ENCODE assay signal across 21 cellular contexts in genomic region chr7:99730992-99731391, GRCh38. TPM values are rescaled to one million over a fixed set of nuclear protein-coding genes. Genes with fewer than 3 reads are reported as not detected.
DNase-seq lines count a peak whose midpoint lies in the region; ATAC-seq and TF ChIP-seq lines count a peak whose summit lies in the region.
"Had no signal": no experiment of that assay in that cellular context is flagged by ENCODE, and none has a peak within 500 bp of the region (broad histone marks: within the 10 kb centered on the region; RNA-seq: fewer than 3 reads in every experiment).

No MANE protein-coding gene starts in this region.

- no TSS peak for BruUV-seq in PC-3 (replicated peaks; lab: Mats Ljungman, UMichigan)
- no TSS peak for BruUV-seq in mammary epithelial cell (replicated peaks; lab: Mats Ljungman, UMichigan)

- intact Hi-C loops in PC-3 (cut with micrococcal nuclease): no loop called here
- intact Hi-C loops in mammary epithelial cell (cut with micrococcal nuclease): no loop called here
- intact Hi-C loops in mucosa of descending colon (cut with DNase I, micrococcal nuclease): no loop called here

- DNase-seq in PC-3: peak; percentile 15
- no peak for DNase-seq in mammary epithelial cell
- no peak for DNase-seq in mucosa of descending colon
- no peak for DNase-seq in GM19240 (ENCODE audit: insufficient read length, low spot score)
- no peak for DNase-seq in KG1 (lab: John Stamatoyannopoulos, UW)
- DNase-seq: C1 segment of cervical spinal cord; Calu3; CD4-positive, alpha-beta memory T cell; COR-L47; DMS53; DMS79 treated with DMSO at 0.1 percent for 48 hours; GF-D8; GOT3; HFFc6 had no signal

- CTCF ChIA-PET in PC-3 (lab: Charles Lee) (no interaction called here), mammary epithelial cell (lab: Charles Lee; ENCODE audit: low non-redundant PET) (no interaction called here)

- no peaks in the 10 kb centered on the region for H3K9me2 ChIP-seq in PC-3 (replicated peaks; ENCODE audit: low read length)

- H3K36me3 ChIP-seq in PC-3 (ENCODE audit: low read depth, low read length): no peaks in the 10 kb centered on the region
- no peaks in the 10 kb centered on the region for H3K36me3 ChIP-seq in mammary epithelial cell (ENCODE audit: insufficient read depth, low read length)
- no peaks in the 10 kb centered on the region for H3K36me3 ChIP-seq in mucosa of descending colon (ENCODE audit: low read depth)
- H3K36me3 ChIP-seq: HAP-1 had no signal

- dilution Hi-C loops in mammary epithelial cell (cut with HindIII; ENCODE audit: low sequenced_read_pairs): no loop called here

- no peaks in the 10 kb centered on the region for H4K20me1 ChIP-seq in PC-3 (ENCODE audit: low read length)
- no peaks in the 10 kb centered on the region for H4K20me1 ChIP-seq in mammary epithelial cell (ENCODE audit: insufficient read depth, low read length)

- ATAC-seq in PC-3 (no peak), mucosa of descending colon (peak; percentile 59), HG02970 (IDR thresholded peaks at IDR 0.05; ENCODE audit: low FRiP score, unreplicated experiment) (no peak)

- POLR2A ChIA-PET in PC-3 (lab: Charles Lee; ENCODE audit: unreplicated experiment): no interaction called here

- TF ChIP-seq CTCF in PC-3 (conservative IDR thresholded peaks at IDR 0.05; ENCODE audit: low read depth, low read length) (no peak), mammary epithelial cell (conservative IDR thresholded peaks at IDR 0.05 in 1 of 2, IDR thresholded peaks at IDR 0.05 in 1 of 2; ENCODE audit: extremely low read depth in 1 of 2, insufficient read depth in 1 of 2, low read depth in 1 of 2, low read length in 2 of 2) (no peak), mucosa of descending colon (IDR thresholded peaks at IDR 0.05) (no peak)

- no peaks in the 10 kb centered on the region for H3K27me3 ChIP-seq in PC-3 (ENCODE audit: low read length)
- H3K27me3 ChIP-seq in mammary epithelial cell (ENCODE audit: insufficient read depth, low read length): no peaks in the 10 kb centered on the region

- 80% methylated on average over 3 of the region's 3 CpGs for WGBS in mammary epithelial cell (ENCODE audit: low coverage, missing lambda C conversion rate)

- H3K79me2 ChIP-seq in PC-3 (ENCODE audit: low read length): no peaks in the 10 kb centered on the region
- no peaks in the 10 kb centered on the region for H3K79me2 ChIP-seq in mammary epithelial cell (ENCODE audit: insufficient read depth, low read length)

- H2AFZ ChIP-seq in PC-3 (ENCODE audit: low read length) (no peak overlapping the region), mammary epithelial cell (ENCODE audit: low read depth, low read length) (no peak overlapping the region)

- H3K4me3 ChIP-seq in PC-3 (ENCODE audit: low read length) (no peak overlapping the region), mammary epithelial cell (replicated peaks in 1 of 3; ENCODE audit: insufficient read depth in 1 of 3, low read depth in 2 of 3, low read length in 3 of 3) (no peak overlapping the region), mucosa of descending colon (no peak overlapping the region)
- H3K4me3 ChIP-seq: HAP-1 had no signal

- H3F3A ChIP-seq in PC-3 (ENCODE audit: low read length, unreplicated experiment): no peaks in the 10 kb centered on the region

- H3K4me2 ChIP-seq in PC-3 (ENCODE audit: low read length): peak overlapping the region; percentile 31; the same call in 1 of the 2 replicates
- H3K4me2 ChIP-seq in mammary epithelial cell (ENCODE audit: insufficient read depth, low read depth, low read length): peak overlapping the region; percentile 24

- H3K4me1 ChIP-seq in PC-3 (ENCODE audit: insufficient read depth, low read length) (peaks cover 10% of the 10 kb centered on the region), mammary epithelial cell (ENCODE audit: insufficient read depth, low read length) (peaks cover 36% of the 10 kb centered on the region), mucosa of descending colon (ENCODE audit: low read depth) (no peaks in the 10 kb centered on the region)
- H3K4me1 ChIP-seq: HAP-1 had no signal

- in situ Hi-C loops in mammary epithelial cell (cut with MboI; ENCODE audit: low sequenced_read_pairs in 2 of 2): no loop called here

- no peaks in the 10 kb centered on the region for H3K9me3 ChIP-seq in PC-3 (ENCODE audit: low read length)
- no peaks in the 10 kb centered on the region for H3K9me3 ChIP-seq in mammary epithelial cell (replicated peaks; ENCODE audit: insufficient read depth, low read length)
- H3K9me3 ChIP-seq in mucosa of descending colon: no peaks in the 10 kb centered on the region
- H3K9me3 ChIP-seq: HAP-1 had no signal

- H3K27ac ChIP-seq in PC-3 (ENCODE audit: low read length) (no peak overlapping the region), mammary epithelial cell (ENCODE audit: insufficient read depth, low read depth, low read length) (no peak overlapping the region)

- H3K9ac ChIP-seq in PC-3 (ENCODE audit: low read length) (no peak overlapping the region), mammary epithelial cell (ENCODE audit: insufficient read depth, low read length) (no peak overlapping the region)

RNA-seq across cellular contexts. Expression of gene CYP3A7, which starts 4.0 kb away (rescaled TPM):
- not detected in 2 replicates for total RNA-seq in PC-3 (2014; rRNA removed)
- not detected for total RNA-seq in mammary epithelial cell
- 0.02 TPM for polyA plus RNA-seq in mammary epithelial cell
- polyA minus RNA-seq in mammary epithelial cell: not detected
- total RNA-seq in mucosa of descending colon: under 1 TPM in 2 of 3 donors, not detected in 1; 0.39 to 0.82 TPM
- total RNA-seq: A172; A673; CD4-positive, alpha-beta memory T cell; Daoy; G401 had no signal
- polyA plus RNA-seq: BJ had no signal

RNA-seq across cellular contexts. Expression of gene CYP3A5, which starts 51.2 kb away (rescaled TPM):
- total RNA-seq in PC-3 (2014; rRNA removed) (not detected in 2 replicates), mammary epithelial cell (not detected), mucosa of descending colon (100 to 1,000 TPM in 2 of 3 donors, 10 to 100 TPM in 1; 73.8 to 241 (median 179) TPM)
- polyA plus RNA-seq in mammary epithelial cell: 0.06 TPM
- not detected for polyA minus RNA-seq in mammary epithelial cell
- total RNA-seq: CD4-positive, alpha-beta memory T cell; G401 had no signal
- polyA plus RNA-seq: BJ had no signal

RNA-seq across cellular contexts. Expression of gene CYP3A4, which starts 53.0 kb away (rescaled TPM):
- total RNA-seq in PC-3 (2014; rRNA removed) (not detected in 2 replicates), mammary epithelial cell (not detected), mucosa of descending colon (1 to 10 TPM; 2.8 to 5.4 (median 4.0) TPM)
- not detected for polyA plus RNA-seq in mammary epithelial cell
- not detected for polyA minus RNA-seq in mammary epithelial cell
- total RNA-seq: A172; A673; Calu3; CD4-positive, alpha-beta memory T cell; G401; HFFc6 had no signal
- polyA plus RNA-seq: BJ; CD4-positive, alpha-beta memory T cell had no signal

Comparison
In these comparisons a context has a peak if more than half of its experiments do, and no peak if none do; other contexts are left out.
1. RNA of gene CYP3A5, which starts 51.2 kb away (total RNA-seq): 73.8 to 241 TPM in mucosa of descending colon; not detected in PC-3 and not detected in mammary epithelial cell; every median in the first group is over 10 times any median in the second.